ENCODE assay signal across 8 cellular contexts in genomic region chr15:74434260-74434915, GRCh38. TPM values are rescaled to one million over a fixed set of nuclear protein-coding genes. Genes with fewer than 3 reads are reported as not detected.
DNase-seq lines count a peak whose midpoint lies in the region; ATAC-seq, FAIRE-seq and TF ChIP-seq lines count a peak whose summit lies in the region.

No MANE protein-coding gene starts in this region.

- FAIRE-seq in A549 (lab: Jason Lieb, UNC) (no peak), GM12878 (lab: Jason Lieb, UNC) (peak; percentile 47)

- H3K9me3 Mint-ChIP-seq in GM23338 = no peaks in the 10 kb centered on the region

- TF ChIP-seq RAD21 in A549 (conservative IDR thresholded peaks at IDR 0.05 in 1 of 2, IDR thresholded peaks at IDR 0.05 in 1 of 2) = no peak
- TF ChIP-seq RAD21 in GM12878 (IDR thresholded peaks at IDR 0.05; ENCODE audit: insufficient read depth, low read depth, low read length) = no peak

- H3K9me2 ChIP-seq in GM23338 (ENCODE audit: insufficient read depth) = no peaks in the 10 kb centered on the region

- H3K27me3 ChIP-seq in GM23338 (ENCODE audit: insufficient read depth) (peaks cover 10% of the 10 kb centered on the region), GM12878 (replicated peaks in 1 of 2; ENCODE audit: control insufficient read depth in 2 of 2, insufficient read depth in 2 of 2, low read length in 1 of 2) (no peaks in the 10 kb centered on the region), left lung (peaks cover 10 to 37% of the 10 kb centered on the region in 2 donors)

- H3K36me3 ChIP-seq in GM23338 (ENCODE audit: insufficient read depth) (no peaks in the 10 kb centered on the region), GM12878 (ENCODE audit: control insufficient read depth in 2 of 2, insufficient read depth in 2 of 2, low read length in 1 of 2) (0 out of 4 replicates have a peak, but pooled peaks cover 0 to 5% of the 10 kb centered on the region in 2 experiments), left lung (no peaks in the 10 kb centered on the region), urinary bladder (ENCODE audit: insufficient read depth) (no peaks in the 10 kb centered on the region)

- in situ Hi-C loops in GM12878 (cut with MboI) = no loop called here

- ATAC-seq in A549 (no peak), GM23338 (no peak; the same call in 1 of the 3 replicates), GM12878 (peak; percentile 31; the same call in 2 of the 3 replicates), left lung (no peak), GM21360 (IDR thresholded peaks at IDR 0.05; ENCODE audit: unreplicated experiment) (no peak)

- H3K36me3 Mint-ChIP-seq in GM23338 (ENCODE audit: low read depth) = no peaks in the 10 kb centered on the region; the same call in 2 of the 3 replicates

- H3K4me3 ChIP-seq in A549 (peak overlapping the region; percentile 73; the same call in 1 of the 3 replicates), GM23338 (peak overlapping the region; percentile 85), GM12878 (peak overlapping the region; percentile 69), left lung (peak overlapping the region; percentile 56 to 70), urinary bladder (ENCODE audit: low read depth, low read length) (peak overlapping the region; percentile 72)

- H2AFZ ChIP-seq in GM23338 (peak overlapping the region; percentile 96; the same call in 1 of the 2 replicates), GM12878 (ENCODE audit: control insufficient read depth, low read depth, low read length) (peak overlapping the region; percentile 48)

- H3F3A ChIP-seq in GM23338 (replicated peaks; ENCODE audit: low read depth) = no peaks in the 10 kb centered on the region

- H3K27ac ChIP-seq in A549 = peak overlapping the region in 1 of 2 experiments; percentile 89; a peak in 2 of 6 replicates
- no peak overlapping the region for H3K27ac ChIP-seq in GM23338 (ENCODE audit: low read depth)
- H3K27ac ChIP-seq in GM12878 (ENCODE audit: control insufficient read depth, insufficient read depth) = peak overlapping the region; percentile 87
- peak overlapping the region; percentile 37 to 75 for H3K27ac ChIP-seq in left lung
- no peak overlapping the region for H3K27ac ChIP-seq in urinary bladder (ENCODE audit: low read depth)

- no peaks in the 10 kb centered on the region for H3K9me3 ChIP-seq in A549
- H3K9me3 ChIP-seq in GM12878 (replicated peaks; ENCODE audit: control insufficient read depth, insufficient read depth, low read length) = no peaks in the 10 kb centered on the region
- no peaks in the 10 kb centered on the region for H3K9me3 ChIP-seq in left lung

- TF ChIP-seq CTCF in A549 (IDR thresholded peaks at IDR 0.05) = no peak
- TF ChIP-seq CTCF in GM23338 (conservative IDR thresholded peaks at IDR 0.05; ENCODE audit: low read depth in 2 of 2) = no peak
- no peak for TF ChIP-seq CTCF in GM12878 (IDR thresholded peaks at IDR 0.05 in 2 of 3, conservative IDR thresholded peaks at IDR 0.05 in 1 of 3; ENCODE audit: control insufficient read depth in 2 of 3, extremely low read depth in 1 of 3, insufficient read depth in 1 of 3, low read depth in 3 of 3, low read length in 3 of 3)
- TF ChIP-seq CTCF in left lung (IDR thresholded peaks at IDR 0.05) = no peak

- SMC1A ChIA-PET in GM12878 (lab: Charles Lee; ENCODE audit: uncharacterized antibody, unreplicated experiment) = interaction anchor here (0.6 to 25.4 kb wide), 9 partner anchors 9 to 108 kb away, joined by 3 to 544 read pairs (median 6); no protein-coding TSS in a partner anchor

- WGBS in A549 (ENCODE audit: missing lambda C conversion rate) = 98% methylated on average over 9 of the region's 12 CpGs
- 21% methylated on average over 12 of the region's 12 CpGs for WGBS in GM12878 (ENCODE audit: insufficient coverage, insufficient replicate concordance, low lambda C conversion rate, missing lambda C conversion rate)
- 47% methylated on average over 12 of the region's 12 CpGs for WGBS in urinary bladder

- RAD21 ChIA-PET in GM12878 (lab: Charles Lee; ENCODE audit: unreplicated experiment) = interaction anchor here (1.7 to 24.4 kb wide), 4 partner anchors 35 to 59 kb away, joined by 7 to 496 read pairs (median 123); no protein-coding TSS in a partner anchor

- peaks cover 32% of the 10 kb centered on the region for H3K4me1 Mint-ChIP-seq in GM23338

- peak overlapping the region; percentile 75 for H3K4me3 Mint-ChIP-seq in GM23338

- peaks cover 10% of the 10 kb centered on the region; the same call in 2 of the 3 replicates for H3K4me1 ChIP-seq in A549
- peaks cover 22% of the 10 kb centered on the region for H3K4me1 ChIP-seq in GM23338 (ENCODE audit: insufficient read depth)
- H3K4me1 ChIP-seq in GM12878 (ENCODE audit: control insufficient read depth, insufficient read depth, low read length) = peaks cover 25% of the 10 kb centered on the region
- H3K4me1 ChIP-seq in left lung = peaks cover 0 to 34% of the 10 kb centered on the region in 2 donors
- H3K4me1 ChIP-seq in urinary bladder (ENCODE audit: insufficient read depth) = no peaks in the 10 kb centered on the region

- H3K4me2 ChIP-seq in A549 (peak overlapping the region; percentile 89), GM23338 (peak overlapping the region; percentile 86), GM12878 (ENCODE audit: control insufficient read depth, insufficient read depth) (peak overlapping the region; percentile 96)

- H3K27me3 Mint-ChIP-seq in GM23338 (ENCODE audit: insufficient read depth, low read depth, poor library complexity) = peaks cover 30% of the 10 kb centered on the region

- POLR2A ChIA-PET in A549 (lab: Yijun Ruan, JAX) (no interaction called here), GM12878 (lab: Charles Lee) (interaction anchor here (0.5 to 16.6 kb wide), 10 partner anchors 11 to 464 kb away, joined by 3 to 325 read pairs (median 4); partner anchors contain the start of gene UBL7)

- BruUV-seq in GM12878 (replicated peaks; lab: Mats Ljungman, UMichigan) = TSS peak; percentile 87

- TF ChIP-seq POLR2A in A549 (IDR thresholded peaks at IDR 0.05; ENCODE audit: low read length) (no peak), GM12878 (IDR thresholded peaks at IDR 0.05; ENCODE audit: low read depth, low read length) (no peak)

- H4K20me1 ChIP-seq in GM23338 (replicated peaks; ENCODE audit: insufficient read depth) (peaks cover 8% of the 10 kb centered on the region), GM12878 (ENCODE audit: control insufficient read depth, insufficient read depth) (peaks cover 5% of the 10 kb centered on the region)

- TF ChIP-seq EP300 in A549 (IDR thresholded peaks at IDR 0.05) (no peak), GM12878 (IDR thresholded peaks at IDR 0.05; ENCODE audit: borderline replicate concordance in 1 of 2, control insufficient read depth in 1 of 2, low read depth in 2 of 2, low read length in 2 of 2) (no peak)

- H3K79me2 ChIP-seq in GM23338 (replicated peaks; ENCODE audit: insufficient read depth) = peaks cover 24% of the 10 kb centered on the region
- H3K79me2 ChIP-seq in GM12878 (ENCODE audit: control insufficient read depth, insufficient read depth, low read length) = peaks cover 54% of the 10 kb centered on the region

- peak overlapping the region; percentile 72 for H3K9ac ChIP-seq in GM12878 (ENCODE audit: control insufficient read depth, insufficient read depth, low read length)

- DNase-seq in A549 (ENCODE audit: low read depth in 1 of 2, low spot score in 1 of 2) = no peak
- DNase-seq in GM23338 (ENCODE audit: low spot score) = no peak
- no peak for DNase-seq in GM12878 (ENCODE audit: low read depth, low spot score)
- DNase-seq in left lung = peak in 1 of 2 donors; percentile 14
- no peak for DNase-seq in COR-L47 (lab: John Stamatoyannopoulos, UW)
- DNase-seq in amygdala (lab: John Stamatoyannopoulos, UW) = no peak

- CTCF ChIA-PET in A549 (lab: Yijun Ruan, JAX) (interaction anchor here (1.1 to 36.0 kb wide), 3 partner anchors 39 to 335 kb away, joined by 3 to 681 read pairs (median 4); partner anchors contain the start of gene CYP11A1), GM12878 (lab: Yijun Ruan, JAX) (interaction anchor here (0.6 to 22.3 kb wide), 8 partner anchors 8 to 58 kb away, joined by 3 to 655 read pairs (median 6); partner anchors contain the start of gene CYP11A1)

- H3K27ac Mint-ChIP-seq in GM23338 = no peak overlapping the region; the same call in 1 of the 2 replicates

- intact Hi-C loops in GM12878 (cut with micrococcal nuclease; ENCODE audit: unreplicated experiment) (loop anchor here (1.0 to 5.0 kb wide), 4 partner anchors 27 to 183 kb away; partner anchors contain the start of genes ARID3B, CLK3 and UBL7), left lung (cut with DNase I) (no loop called here)

RNA-seq across cellular contexts. Expression of gene SEMA7A, which starts 0.6 kb away (rescaled TPM):
- 0.44 and 0.63 TPM in 2 replicates for polyA plus RNA-seq in A549 (2011; rRNA removed)
- 0.48 and 1.1 TPM in 2 replicates for polyA plus RNA-seq in A549 (2012; cell fraction: cytosol; rRNA removed)
- polyA plus RNA-seq in A549 (2012; cell fraction: nucleus; rRNA removed) = 3.1 and 4.8 TPM in 2 replicates
- polyA plus RNA-seq in A549 (2017; fragmentation: RNase III; extraction: RNeasy Plus Mini Kit Qiagen cat#74134 plus additional on column Dnase treatment) = 1.2 to 1.7 TPM (median 1.7 TPM) in 3 replicates
- polyA minus RNA-seq in A549 (2011; rRNA and poly(A)+ RNA removed) = 0.66 and 1.4 TPM in 2 replicates
- total RNA-seq in GM23338 (2014; rRNA removed; shearing (Covaris generic)) = 11.2 and 14.1 TPM in 2 replicates
- 1.2 and 2.0 TPM in 2 replicates for polyA plus RNA-seq in GM23338 (2016; fragmentation: Nextera tagmentation; extraction: Ambion mirVana)
- 137 and 160 TPM in 2 replicates for total RNA-seq in GM12878 (2013; cell fraction: nucleolus; rRNA removed)
- total RNA-seq in GM12878 (2014; rRNA removed) = 56.3 and 58.3 TPM in 2 replicates
- total RNA-seq in GM12878 (2014; rRNA removed; fragmentation: Illumina TruSeq; extraction: Trizol) = 48.7 and 52.9 TPM in 2 replicates
- total RNA-seq in GM12878 (2021) = 112 and 114 TPM in 2 replicates
- polyA plus RNA-seq in GM12878 (2011; ENCODE audit: low read depth) = 33.6 TPM
- polyA plus RNA-seq in GM12878 (2011; rRNA removed) = 37.6 and 65.2 TPM in 2 replicates
- polyA plus RNA-seq in GM12878 (2011; cell fraction: cytosol; rRNA removed) = 115 and 126 TPM in 2 replicates
- 208 and 229 TPM in 2 replicates for polyA plus RNA-seq in GM12878 (2011; cell fraction: nucleus; rRNA removed)
- polyA plus RNA-seq in GM12878 (2012) = 60.0 and 110 TPM in 2 replicates
- polyA plus RNA-seq in GM12878 (2014; fragmentation: Illumina TruSeq; extraction: Trizol) = 47.9 and 70.5 TPM in 2 replicates
- polyA plus RNA-seq in GM12878 (2014; fragmentation: Nextera tagmentation; extraction: Ambion mirVana) = 1 to 10 TPM in 1 of 2 experiments, under 1 TPM in 1; 0.08 to 1.1 TPM
- polyA plus RNA-seq in GM12878 (2014; rRNA removed) = 99.1 and 99.2 TPM in 2 replicates
- 10 to 100 TPM; 13.3 to 15.6 TPM for polyA plus RNA-seq in GM12878 (2016; fragmentation: Nextera tagmentation; extraction: Ambion mirVana)
- polyA minus RNA-seq in GM12878 (2011; rRNA and poly(A)+ RNA removed) = 75.6 and 130 TPM in 2 replicates
- 48.1 and 52.4 TPM in 2 replicates for polyA minus RNA-seq in GM12878 (2011; cell fraction: cytosol; rRNA and poly(A)+ RNA removed)
- 48.2 and 63.7 TPM in 2 replicates for polyA minus RNA-seq in GM12878 (2011; cell fraction: nucleus; rRNA and poly(A)+ RNA removed)
- 1 to 10 TPM; 4.7 to 7.8 TPM for total RNA-seq in left lung
- total RNA-seq in urinary bladder = 5.3 TPM
- polyA plus RNA-seq in urinary bladder = 5.1 TPM

RNA-seq across cellular contexts. Expression of gene UBL7, which starts 26.6 kb away (rescaled TPM):
- polyA plus RNA-seq in A549 (2011; rRNA removed) = 48.5 and 62.4 TPM in 2 replicates
- 38.9 and 55.9 TPM in 2 replicates for polyA plus RNA-seq in A549 (2012; cell fraction: cytosol; rRNA removed)
- 38.6 and 44.8 TPM in 2 replicates for polyA plus RNA-seq in A549 (2012; cell fraction: nucleus; rRNA removed)
- 31.0 to 35.3 TPM (median 32.6 TPM) in 3 replicates for polyA plus RNA-seq in A549 (2017; fragmentation: RNase III; extraction: RNeasy Plus Mini Kit Qiagen cat#74134 plus additional on column Dnase treatment)
- 41.1 and 56.9 TPM in 2 replicates for polyA minus RNA-seq in A549 (2011; rRNA and poly(A)+ RNA removed)
- total RNA-seq in GM23338 (2014; rRNA removed; shearing (Covaris generic)) = 90.0 and 99.2 TPM in 2 replicates
- 71.6 and 73.7 TPM in 2 replicates for polyA plus RNA-seq in GM23338 (2016; fragmentation: Nextera tagmentation; extraction: Ambion mirVana)
- total RNA-seq in GM12878 (2013; cell fraction: nucleolus; rRNA removed) = 22.7 and 26.2 TPM in 2 replicates
- 106 and 107 TPM in 2 replicates for total RNA-seq in GM12878 (2014; rRNA removed)
- 44.3 and 46.6 TPM in 2 replicates for total RNA-seq in GM12878 (2014; rRNA removed; fragmentation: Illumina TruSeq; extraction: Trizol)
- 81.3 and 84.8 TPM in 2 replicates for total RNA-seq in GM12878 (2021)
- polyA plus RNA-seq in GM12878 (2011; ENCODE audit: low read depth) = 33.5 TPM
- 72.6 and 89.7 TPM in 2 replicates for polyA plus RNA-seq in GM12878 (2011; rRNA removed)
- 138 and 156 TPM in 2 replicates for polyA plus RNA-seq in GM12878 (2011; cell fraction: cytosol; rRNA removed)
- 60.8 and 62.4 TPM in 2 replicates for polyA plus RNA-seq in GM12878 (2011; cell fraction: nucleus; rRNA removed)
- polyA plus RNA-seq in GM12878 (2012) = 57.3 and 69.1 TPM in 2 replicates
- 61.3 and 90.5 TPM in 2 replicates for polyA plus RNA-seq in GM12878 (2014; fragmentation: Illumina TruSeq; extraction: Trizol)
- 10 to 100 TPM; 25.9 to 59.1 TPM for polyA plus RNA-seq in GM12878 (2014; fragmentation: Nextera tagmentation; extraction: Ambion mirVana)
- 117 and 135 TPM in 2 replicates for polyA plus RNA-seq in GM12878 (2014; rRNA removed)
- 100 to 1,000 TPM; 123 to 145 TPM for polyA plus RNA-seq in GM12878 (2016; fragmentation: Nextera tagmentation; extraction: Ambion mirVana)
- 79.1 and 122 TPM in 2 replicates for polyA minus RNA-seq in GM12878 (2011; rRNA and poly(A)+ RNA removed)
- polyA minus RNA-seq in GM12878 (2011; cell fraction: cytosol; rRNA and poly(A)+ RNA removed) = 32.5 and 36.5 TPM in 2 replicates
- polyA minus RNA-seq in GM12878 (2011; cell fraction: nucleus; rRNA and poly(A)+ RNA removed) = 17.3 and 22.1 TPM in 2 replicates
- total RNA-seq in left lung = 10 to 100 TPM; 32.7 to 42.6 TPM
- 15.5 TPM for total RNA-seq in urinary bladder
- polyA plus RNA-seq in urinary bladder = 52.4 TPM

Comparison
In these comparisons a context has a peak if more than half of its experiments do, and no peak if none do; other contexts are left out.
1. H3K27ac ChIP-seq: peak in GM12878 (single experiment) and left lung (2 of 2); none in GM23338 (single experiment) and urinary bladder (single experiment).
2. Peak in every context shown above with its lines, with median percentiles within 50 percentile points of each other: H3K4me2 ChIP-seq and H3K4me3 ChIP-seq.